In genomic region chr1:200272669-200273068, GRCh38 we compare ENCODE assay signal across 6 cellular contexts.
"Had no signal": no experiment of that assay in that cellular context is flagged by ENCODE, and none has a peak within 500 bp of the region (broad histone marks: within the 10 kb centered on the region; RNA-seq: fewer than 3 reads in every experiment).

No MANE protein-coding gene starts in this region.

- H3K4me2 ChIP-seq: KMS-11 had no signal

- H3K27ac ChIP-seq: HL-60, KMS-11 had no signal

- FAIRE-seq: HTR-8/SVneo, K562 had no signal

- H3K9ac ChIP-seq: KMS-11 had no signal

- H3K4me3 ChIP-seq: K562 had no signal

- DNase-seq: KBM-7, KG1 had no signal

- ATAC-seq: K562 had no signal
